In the genomic region with DNA sequence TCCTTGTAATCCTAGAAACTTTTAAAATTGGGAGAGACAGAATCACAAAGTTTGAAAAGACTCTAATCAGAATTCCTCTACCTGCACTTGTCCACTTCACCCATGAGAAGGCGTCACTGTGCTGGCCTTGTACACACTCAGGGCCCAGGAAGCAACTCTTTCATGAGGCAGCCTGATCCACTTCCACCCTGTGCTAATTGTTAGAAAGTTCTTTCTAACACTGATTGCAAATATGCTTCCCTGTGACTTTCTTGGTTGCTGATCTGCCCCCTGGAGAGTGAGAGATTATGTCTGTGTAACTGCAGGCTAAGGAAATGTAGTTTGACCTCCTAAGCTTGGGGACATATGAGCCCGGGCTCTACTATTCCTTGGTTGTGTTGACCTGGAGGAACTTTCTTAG, we compare ENCODE assay signal across 1 cellular context.
TF ChIP-seq lines count a peak whose summit lies in the region.

No MANE protein-coding gene starts in this region.

TF ChIP-seq in HCT116, 20 proteins besides CTCF, POLR2A, EP300 and RAD21:
- TF ChIP-seq, protein P1, sequence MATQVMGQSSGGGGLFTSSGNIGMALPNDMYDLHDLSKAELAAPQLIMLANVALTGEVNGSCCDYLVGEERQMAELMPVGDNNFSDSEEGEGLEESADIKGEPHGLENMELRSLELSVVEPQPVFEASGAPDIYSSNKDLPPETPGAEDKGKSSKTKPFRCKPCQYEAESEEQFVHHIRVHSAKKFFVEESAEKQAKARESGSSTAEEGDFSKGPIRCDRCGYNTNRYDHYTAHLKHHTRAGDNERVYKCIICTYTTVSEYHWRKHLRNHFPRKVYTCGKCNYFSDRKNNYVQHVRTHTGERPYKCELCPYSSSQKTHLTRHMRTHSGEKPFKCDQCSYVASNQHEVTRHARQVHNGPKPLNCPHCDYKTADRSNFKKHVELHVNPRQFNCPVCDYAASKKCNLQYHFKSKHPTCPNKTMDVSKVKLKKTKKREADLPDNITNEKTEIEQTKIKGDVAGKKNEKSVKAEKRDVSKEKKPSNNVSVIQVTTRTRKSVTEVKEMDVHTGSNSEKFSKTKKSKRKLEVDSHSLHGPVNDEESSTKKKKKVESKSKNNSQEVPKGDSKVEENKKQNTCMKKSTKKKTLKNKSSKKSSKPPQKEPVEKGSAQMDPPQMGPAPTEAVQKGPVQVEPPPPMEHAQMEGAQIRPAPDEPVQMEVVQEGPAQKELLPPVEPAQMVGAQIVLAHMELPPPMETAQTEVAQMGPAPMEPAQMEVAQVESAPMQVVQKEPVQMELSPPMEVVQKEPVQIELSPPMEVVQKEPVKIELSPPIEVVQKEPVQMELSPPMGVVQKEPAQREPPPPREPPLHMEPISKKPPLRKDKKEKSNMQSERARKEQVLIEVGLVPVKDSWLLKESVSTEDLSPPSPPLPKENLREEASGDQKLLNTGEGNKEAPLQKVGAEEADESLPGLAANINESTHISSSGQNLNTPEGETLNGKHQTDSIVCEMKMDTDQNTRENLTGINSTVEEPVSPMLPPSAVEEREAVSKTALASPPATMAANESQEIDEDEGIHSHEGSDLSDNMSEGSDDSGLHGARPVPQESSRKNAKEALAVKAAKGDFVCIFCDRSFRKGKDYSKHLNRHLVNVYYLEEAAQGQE (IDR thresholded peaks at IDR 0.05; ENCODE audit: low read depth) = no peak
- TF ChIP-seq SRF (IDR thresholded peaks at IDR 0.05; ENCODE audit: low read depth) (no peak), CEBPB (IDR thresholded peaks at IDR 0.05; ENCODE audit: low read depth) (no peak), EGR1 (IDR thresholded peaks at IDR 0.05; ENCODE audit: low read depth) (no peak), FOSL1 (IDR thresholded peaks at IDR 0.05; ENCODE audit: low read depth) (no peak), CBX3 (IDR thresholded peaks at IDR 0.05; ENCODE audit: low read depth) (no peak), TCF7L2 (IDR thresholded peaks at IDR 0.05; ENCODE audit: borderline replicate concordance, extremely low read depth, insufficient read depth, insufficient read length) (no peak), JUND (IDR thresholded peaks at IDR 0.05) (no peak), SIN3A (IDR thresholded peaks at IDR 0.05; ENCODE audit: low read depth) (no peak), EZH2 (IDR thresholded peaks at IDR 0.05) (no peak), YY1 (IDR thresholded peaks at IDR 0.05; ENCODE audit: extremely low read depth, insufficient replicate concordance, low read depth, low read length) (no peak), EZH2phosphoT487 (IDR thresholded peaks at IDR 0.05; ENCODE audit: borderline replicate concordance) (no peak), ELF1 (IDR thresholded peaks at IDR 0.05; ENCODE audit: borderline replicate concordance, low read depth) (no peak)
- TF ChIP-seq, protein P2, sequence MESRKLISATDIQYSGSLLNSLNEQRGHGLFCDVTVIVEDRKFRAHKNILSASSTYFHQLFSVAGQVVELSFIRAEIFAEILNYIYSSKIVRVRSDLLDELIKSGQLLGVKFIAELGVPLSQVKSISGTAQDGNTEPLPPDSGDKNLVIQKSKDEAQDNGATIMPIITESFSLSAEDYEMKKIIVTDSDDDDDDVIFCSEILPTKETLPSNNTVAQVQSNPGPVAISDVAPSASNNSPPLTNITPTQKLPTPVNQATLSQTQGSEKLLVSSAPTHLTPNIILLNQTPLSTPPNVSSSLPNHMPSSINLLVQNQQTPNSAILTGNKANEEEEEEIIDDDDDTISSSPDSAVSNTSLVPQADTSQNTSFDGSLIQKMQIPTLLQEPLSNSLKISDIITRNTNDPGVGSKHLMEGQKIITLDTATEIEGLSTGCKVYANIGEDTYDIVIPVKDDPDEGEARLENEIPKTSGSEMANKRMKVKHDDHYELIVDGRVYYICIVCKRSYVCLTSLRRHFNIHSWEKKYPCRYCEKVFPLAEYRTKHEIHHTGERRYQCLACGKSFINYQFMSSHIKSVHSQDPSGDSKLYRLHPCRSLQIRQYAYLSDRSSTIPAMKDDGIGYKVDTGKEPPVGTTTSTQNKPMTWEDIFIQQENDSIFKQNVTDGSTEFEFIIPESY (IDR thresholded peaks at IDR 0.05; ENCODE audit: extremely low read depth, insufficient replicate concordance, low read length) = no peak
